Comparison of ENCODE assay signal across 9 cellular contexts in the genomic region with DNA sequence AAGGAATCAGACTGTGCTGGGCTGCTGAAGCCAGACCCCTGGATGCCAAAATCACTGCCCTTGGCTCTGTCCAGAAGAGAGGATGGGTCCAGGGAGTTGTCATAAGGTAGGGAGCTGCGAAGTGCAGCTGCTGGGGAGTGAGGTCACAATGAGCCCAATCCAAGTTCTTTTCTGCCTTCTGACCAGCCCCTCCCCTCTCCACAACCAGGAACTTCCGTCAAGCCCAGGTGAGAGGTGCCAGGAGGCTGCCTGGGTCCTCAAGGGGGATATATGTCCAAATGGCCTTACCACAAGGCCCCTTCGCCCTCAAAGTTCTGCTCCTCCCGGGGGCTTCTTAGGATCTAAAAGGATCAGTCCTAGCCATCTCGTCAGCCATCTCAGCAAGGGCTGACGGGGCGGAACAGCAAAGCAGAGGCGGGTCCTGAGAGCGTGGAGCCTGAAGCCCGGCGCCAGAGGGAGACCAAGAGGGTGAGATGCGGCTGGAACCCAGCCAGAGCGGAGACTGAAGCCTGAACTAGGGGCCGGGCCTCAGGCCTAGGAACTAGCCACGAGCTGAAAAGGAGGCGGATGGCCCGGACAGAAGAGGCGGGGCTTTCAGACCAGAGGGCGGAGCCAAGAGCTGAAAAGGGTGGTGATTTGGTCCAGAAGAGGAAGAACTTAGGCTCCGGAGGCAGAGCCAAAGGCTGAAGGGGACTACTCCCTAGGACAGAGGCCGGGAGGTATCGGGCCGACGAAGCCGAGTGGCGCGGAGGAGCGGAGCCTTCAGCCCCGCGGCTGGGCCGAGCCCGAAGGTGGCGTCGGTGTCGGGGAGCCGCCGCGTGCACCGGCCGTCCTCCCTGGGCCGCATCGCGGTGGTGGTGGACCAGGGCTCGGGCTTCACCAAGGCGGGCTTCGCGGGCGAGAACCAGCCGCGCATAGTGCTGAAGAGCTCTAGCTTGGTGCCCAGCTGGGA. TPM values are rescaled to one million over a fixed set of nuclear protein-coding genes. Genes with fewer than 3 reads are reported as not detected.
DNase-seq lines count a peak whose midpoint lies in the region; ATAC-seq and TF ChIP-seq lines count a peak whose summit lies in the region.
"Had no signal": no experiment of that assay in that cellular context is flagged by ENCODE, and none has a peak within 500 bp of the region (broad histone marks: within the 10 kb centered on the region; RNA-seq: fewer than 3 reads in every experiment).

Gene ACTL10 (plus strand): TSS at position 651 of the 952 bp plus-strand sequence. CDS start 555 bp downstream, outside the sequence.

- peaks cover 24% of the 10 kb centered on the region for H3K27me3 Mint-ChIP-seq in endothelial cell (ENCODE audit: unreplicated experiment)

- peak within 1 kb of the TSS; percentile 46 for H3K4me3 ChIP-seq in BE2C (ENCODE audit: low read depth, low read length)
- H3K4me3 ChIP-seq: SJSA1 had no signal

- H3K4me3 Mint-ChIP-seq in endothelial cell (ENCODE audit: unreplicated experiment): peak within 1 kb of the TSS; percentile 87

- H3K4me1 Mint-ChIP-seq in endothelial cell (ENCODE audit: unreplicated experiment): peaks cover 17% of the 10 kb centered on the region

- H3K36me3 ChIP-seq in BE2C: peaks cover 19% of the 10 kb centered on the region

- no peaks in the 10 kb centered on the region for H3K9me3 Mint-ChIP-seq in endothelial cell (ENCODE audit: unreplicated experiment)

- no peak within 1 kb of the TSS for H3K27ac Mint-ChIP-seq in endothelial cell (ENCODE audit: unreplicated experiment)

- TF ChIP-seq POLR2A in GM19099 (IDR thresholded peaks at IDR 0.05; ENCODE audit: extremely low read depth, insufficient read length, low read depth): peak; percentile 78

- TF ChIP-seq CTCF in BE2C (IDR thresholded peaks at IDR 0.05; ENCODE audit: low read depth, low read length) (peak; percentile 44), endothelial cell (IDR thresholded peaks at IDR 0.05; ENCODE audit: unreplicated experiment) (no peak)

- peak; percentile 98 for DNase-seq in BE2C
- peak; percentile 99 for DNase-seq in NOMO-1 treated with DMSO at 0.1 percent for 48 hours (lab: John Stamatoyannopoulos, UW; ENCODE audit: unreplicated experiment)
- DNase-seq in activated CD8-positive, alpha-beta memory T cell treated with anti-CD3 and anti-CD28 coated beads, Interleukin-2, amount 50 U/mL, for 48 hours: peak; percentile 91
- peak; percentile 74 for DNase-seq in endothelial cell (ENCODE audit: low spot score)
- DNase-seq in mesenteric fat pad (ENCODE audit: low spot score): peak; percentile 98
- peak; percentile 55 for DNase-seq in stimulated activated CD8-positive, alpha-beta memory T cell treated with anti-CD3 and anti-CD28 coated beads, Interleukin-15, amount 100 ng/mL, for 1 hour (ENCODE audit: low read depth)

- peaks cover 5% of the 10 kb centered on the region for H3K4me1 ChIP-seq in BE2C

- no peaks in the 10 kb centered on the region for H3K27me3 ChIP-seq in BE2C
- H3K27me3 ChIP-seq: SJSA1 had no signal

- ATAC-seq in HG03432 (IDR thresholded peaks at IDR 0.05; ENCODE audit: unreplicated experiment): peak; percentile 64

- no peaks in the 10 kb centered on the region for H3K9me3 ChIP-seq in BE2C
- H3K9me3 ChIP-seq: SJSA1 had no signal

- H3K36me3 Mint-ChIP-seq in endothelial cell (ENCODE audit: low read depth, unreplicated experiment): peaks cover 6% of the 10 kb centered on the region

RNA-seq across cellular contexts. Expression of gene ACTL10, which starts in this region (rescaled TPM):
- 4.3 TPM for polyA plus RNA-seq in BE2C (2012; ENCODE audit: insufficient read depth, insufficient read length, low read depth)
- total RNA-seq in endothelial cell (ENCODE audit: unreplicated experiment) (not detected), mesenteric fat pad (0.93 TPM)
- total RNA-seq: SJSA1 had no signal

Comparison
In these comparisons a context has a peak if more than half of its experiments do, and no peak if none do; other contexts are left out.
1. Peak in every context shown above with its lines: DNase-seq, ATAC-seq and H3K4me3 ChIP-seq.
2. Peak in DNase-seq in endothelial cell; RNA of the gene not detected or under 1 TPM.
3. Peak in DNase-seq in mesenteric fat pad; RNA of the gene not detected or under 1 TPM.